Comparison of ENCODE assay signal across 9 cellular contexts in the genomic region with DNA sequence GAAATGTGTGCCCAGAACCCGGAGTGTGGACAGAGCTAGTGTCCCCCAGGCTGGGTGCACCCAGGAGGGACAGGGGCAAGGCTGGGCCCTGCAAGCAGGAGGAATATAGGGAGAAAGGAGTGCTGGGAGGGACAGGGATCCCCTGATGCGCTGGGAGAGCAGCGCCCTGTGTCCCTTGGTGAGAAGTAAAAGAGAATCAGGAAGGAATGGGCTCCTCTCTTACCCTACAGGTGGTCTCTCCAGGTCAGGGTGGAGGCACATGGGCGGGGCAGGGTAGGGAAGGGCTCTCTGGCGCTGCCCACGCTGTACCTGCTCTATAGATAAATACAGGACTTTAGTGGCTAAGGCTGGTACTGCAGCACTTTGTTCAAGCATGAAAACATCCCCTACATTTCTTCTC.
A peak's percentile ranks its signal among the peaks of the same experiment; 100 is the strongest.
DNase-seq lines count a peak whose midpoint lies in the region; ATAC-seq and TF ChIP-seq lines count a peak whose summit lies in the region.
"Had no signal": no experiment of that assay in that cellular context is flagged by ENCODE, and none has a peak within 500 bp of the region (broad histone marks: within the 10 kb centered on the region; RNA-seq: fewer than 3 reads in every experiment).

No MANE protein-coding gene starts in this region.

- intact Hi-C loops in CD8-positive, alpha-beta T cell (cut with DNase I, micrococcal nuclease), result no loop called here

- no peaks in the 10 kb centered on the region for H3K36me3 Mint-ChIP-seq in CD8-positive, alpha-beta T cell
- H3K36me3 Mint-ChIP-seq in effector memory CD8-positive, alpha-beta T cell (ENCODE audit: insufficient read depth), result peaks cover 5% of the 10 kb centered on the region

- H3K4me1 Mint-ChIP-seq in CD8-positive, alpha-beta T cell (ENCODE audit: low read depth), result peaks cover 64% of the 10 kb centered on the region
- peaks cover 19 to 22% of the 10 kb centered on the region in 2 donors for H3K4me1 Mint-ChIP-seq in effector memory CD8-positive, alpha-beta T cell (ENCODE audit: low read depth in 2 of 2)

- TF ChIP-seq CTCF in CD8-positive, alpha-beta T cell (IDR thresholded peaks at IDR 0.05), result peak; percentile 15

- H3K4me3 Mint-ChIP-seq in CD8-positive, alpha-beta T cell, result peak overlapping the region; percentile 71
- H3K4me3 Mint-ChIP-seq in effector memory CD8-positive, alpha-beta T cell, result peak overlapping the region; percentile 68 to 75

- peak overlapping the region; percentile 39 for H3K4me3 ChIP-seq in CD8-positive, alpha-beta T cell (ENCODE audit: low read depth, low read length)
- H3K4me3 ChIP-seq: skin epidermis had no signal

- H3K27me3 Mint-ChIP-seq in CD8-positive, alpha-beta T cell (ENCODE audit: low read depth), result no peaks in the 10 kb centered on the region
- H3K27me3 Mint-ChIP-seq in effector memory CD8-positive, alpha-beta T cell, result peaks cover under 1 to 5% of the 10 kb centered on the region in 2 donors

- H3K27ac Mint-ChIP-seq in CD8-positive, alpha-beta T cell, result no peak overlapping the region
- H3K27ac Mint-ChIP-seq in effector memory CD8-positive, alpha-beta T cell, result peak overlapping the region; percentile 58 to 80

- CTCF ChIA-PET in CD8-positive, alpha-beta T cell (lab: Charles Lee), result interaction anchor here (1.1 kb wide), 1 partner anchor 18 kb away, joined by 3 read pairs; no protein-coding TSS in a partner anchor

- peak in 1 of 7 experiments; percentile 49 for DNase-seq in CD8-positive, alpha-beta T cell
- DNase-seq in effector memory CD8-positive, alpha-beta T cell, result peak in 1 of 3 experiments; percentile 15
- DNase-seq in NCI-H2196 treated with DMSO at 0.1 percent for 48 hours (lab: John Stamatoyannopoulos, UW; ENCODE audit: unreplicated experiment) (no peak), mucosa of gallbladder (ENCODE audit: low spot score) (no peak), NCI-H1092 (lab: John Stamatoyannopoulos, UW) (no peak), NCI-H345 (lab: John Stamatoyannopoulos, UW) (no peak)

- POLR2A ChIA-PET in CD8-positive, alpha-beta T cell (lab: Charles Lee), result interaction anchor here (1.0 to 1.2 kb wide), 3 partner anchors 10 to 33 kb away, joined by 3 read pairs; no protein-coding TSS in a partner anchor

- peaks cover 43% of the 10 kb centered on the region for H3K4me1 ChIP-seq in CD8-positive, alpha-beta T cell (ENCODE audit: insufficient read depth, low read length)

- H3K9me3 ChIP-seq in CD8-positive, alpha-beta T cell (ENCODE audit: low read length), result no peaks in the 10 kb centered on the region

- H3K27me3 ChIP-seq in CD8-positive, alpha-beta T cell (ENCODE audit: insufficient read depth, low read length), result no peaks in the 10 kb centered on the region

- no peaks in the 10 kb centered on the region for H3K36me3 ChIP-seq in CD8-positive, alpha-beta T cell (ENCODE audit: insufficient read depth, low read length)

- peak; percentile 45 for ATAC-seq in CD8-positive, alpha-beta T cell
- ATAC-seq in GM19395 (IDR thresholded peaks at IDR 0.05; ENCODE audit: unreplicated experiment), result peak; percentile 57
- peak; percentile 50 for ATAC-seq in HG03439 (IDR thresholded peaks at IDR 0.05; ENCODE audit: unreplicated experiment)
- peak; percentile 38 for ATAC-seq in effector memory CD8-positive, alpha-beta T cell (replicated peaks)

- H3K27ac ChIP-seq in CD8-positive, alpha-beta T cell (ENCODE audit: low read depth, low read length), result no peak overlapping the region

- no peaks in the 10 kb centered on the region for H3K9me3 Mint-ChIP-seq in CD8-positive, alpha-beta T cell
- H3K9me3 Mint-ChIP-seq in effector memory CD8-positive, alpha-beta T cell, result no peaks in the 10 kb centered on the region
